8 cellular contexts compared by ENCODE assay signal in genomic region chr9:33081128-33081851, GRCh38. TPM values are rescaled to one million over a fixed set of nuclear protein-coding genes. Genes with fewer than 3 reads are reported as not detected.
A peak's percentile ranks its signal among the peaks of the same experiment; 100 is the strongest.
DNase-seq lines count a peak whose midpoint lies in the region; ATAC-seq and TF ChIP-seq lines count a peak whose summit lies in the region.

No MANE protein-coding gene starts in this region.

- DNase-seq in Right ventricle myocardium inferior (ENCODE audit: missing footprints): no peak
- no peak for DNase-seq in cardiac septum (ENCODE audit: low spot score)
- DNase-seq in NCI-H526 (lab: John Stamatoyannopoulos, UW): peak; percentile 86 to 87
- DNase-seq in activated CD4-positive, alpha-beta T cell treated with anti-CD3 and anti-CD28 coated beads, Interleukin-2, amount 10 ng/mL, durations not matched to agents 7 days and 5 days: peak; percentile 86
- DNase-seq in effector CD4-positive, alpha-beta T cell: peak; percentile 45
- peak; percentile 68 for DNase-seq in lung (ENCODE audit: low spot score)
- DNase-seq in stimulated activated CD4-positive, alpha-beta T cell treated with anti-CD3 and anti-CD28 coated beads, TNF-alpha, amount 100 ng/mL, for 48 hours (ENCODE audit: low read depth in 3 of 3): peak; percentile 39 to 49 (median 47)

- no peaks in the 10 kb centered on the region for H3K27me3 Mint-ChIP-seq in activated CD4-positive, alpha-beta T cell treated with anti-CD3 and anti-CD28 coated beads, Interleukin-2, amount 10 ng/mL, durations not matched to agents 7 days and 5 days

- 14 to 18% methylated on average over 9 of the region's 9 CpGs for WGBS in lung, 2 donors

- no peak overlapping the region for H3K27ac ChIP-seq in lung (ENCODE audit: low read depth in 1 of 2, low read length in 1 of 2)

- POLR2A ChIA-PET in activated CD4-positive, alpha-beta T cell treated with anti-CD3 and anti-CD28 coated beads, Interleukin-2, amount 10 ng/mL, durations not matched to agents 7 days and 5 days (lab: Charles Lee): no interaction called here

- no peaks in the 10 kb centered on the region for H3K9me3 Mint-ChIP-seq in activated CD4-positive, alpha-beta T cell treated with anti-CD3 and anti-CD28 coated beads, Interleukin-2, amount 10 ng/mL, durations not matched to agents 7 days and 5 days

- no peaks in the 10 kb centered on the region for H3K27me3 ChIP-seq in lung (ENCODE audit: control insufficient read depth, insufficient read depth)

- H3K36me3 ChIP-seq in lung (ENCODE audit: control insufficient read depth in 2 of 2, insufficient read depth in 2 of 2, low read length in 2 of 2): no peaks in the 10 kb centered on the region

- H3K4me3 ChIP-seq in lung: no peak overlapping the region

- CTCF ChIA-PET in activated CD4-positive, alpha-beta T cell treated with anti-CD3 and anti-CD28 coated beads, Interleukin-2, amount 10 ng/mL, durations not matched to agents 7 days and 5 days (lab: Charles Lee): interaction anchor here (0.7 to 1.3 kb wide), 2 partner anchors 90 to 145 kb away, joined by 3 to 7 read pairs; no protein-coding TSS in a partner anchor

- no peaks in the 10 kb centered on the region for H3K9me3 ChIP-seq in lung (ENCODE audit: control insufficient read depth in 2 of 2, insufficient read depth in 1 of 2, low read length in 1 of 2)

- peak; percentile 74 for TF ChIP-seq CTCF in lung (IDR thresholded peaks at IDR 0.05; ENCODE audit: control extremely low read depth, extremely low read depth)

- ATAC-seq in Right ventricle myocardium inferior: peak; percentile 56
- peak; percentile 35 for ATAC-seq in HG03442 (IDR thresholded peaks at IDR 0.05; ENCODE audit: unreplicated experiment)
- peak; percentile 73 for ATAC-seq in lung (ENCODE audit: insufficient read depth, low FRiP score)

- peaks cover 4% of the 10 kb centered on the region for H3K36me3 Mint-ChIP-seq in activated CD4-positive, alpha-beta T cell treated with anti-CD3 and anti-CD28 coated beads, Interleukin-2, amount 10 ng/mL, durations not matched to agents 7 days and 5 days (ENCODE audit: low read depth)

- peaks cover 0 to 2% of the 10 kb centered on the region in 2 donors for H3K4me1 ChIP-seq in lung (ENCODE audit: control insufficient read depth in 2 of 2, insufficient read depth in 2 of 2, low read length in 2 of 2)

- no peak overlapping the region for H3K27ac Mint-ChIP-seq in activated CD4-positive, alpha-beta T cell treated with anti-CD3 and anti-CD28 coated beads, Interleukin-2, amount 10 ng/mL, durations not matched to agents 7 days and 5 days

- no peak overlapping the region for H3K4me3 Mint-ChIP-seq in activated CD4-positive, alpha-beta T cell treated with anti-CD3 and anti-CD28 coated beads, Interleukin-2, amount 10 ng/mL, durations not matched to agents 7 days and 5 days

- H3K4me1 Mint-ChIP-seq in activated CD4-positive, alpha-beta T cell treated with anti-CD3 and anti-CD28 coated beads, Interleukin-2, amount 10 ng/mL, durations not matched to agents 7 days and 5 days: peaks cover 50% of the 10 kb centered on the region

- intact Hi-C loops in Right ventricle myocardium inferior (cut with DNase I): loop anchor here (1.0 to 2.0 kb wide), 2 partner anchors 90 to 144 kb away; no protein-coding TSS in a partner anchor
- intact Hi-C loops in cardiac septum (cut with DNase I): loop anchor here (1.0 to 5.0 kb wide), 3 partner anchors 56 to 144 kb away; partner anchors contain the start of gene B4GALT1

RNA-seq across cellular contexts. Expression of gene SMU1, which starts 4.8 kb away (rescaled TPM):
- total RNA-seq in Right ventricle myocardium inferior: 15.2 TPM
- 16.4 TPM for total RNA-seq in cardiac septum
- 10 to 100 TPM; 24.0 to 24.5 TPM for total RNA-seq in activated CD4-positive, alpha-beta T cell treated with anti-CD3 and anti-CD28 coated beads, Interleukin-2, amount 10 ng/mL, durations not matched to agents 7 days and 5 days
- 10 to 100 TPM; 17.2 to 27.4 TPM for total RNA-seq in lung
- 10 to 100 TPM in 1 of 2 donors, 1 to 10 TPM in 1; 7.3 to 12.5 TPM for polyA plus RNA-seq in lung

RNA-seq across cellular contexts. Expression of gene DNAJA1, which starts 56.2 kb away (rescaled TPM):
- total RNA-seq in Right ventricle myocardium inferior: 82.3 TPM
- total RNA-seq in cardiac septum: 87.6 TPM
- total RNA-seq in activated CD4-positive, alpha-beta T cell treated with anti-CD3 and anti-CD28 coated beads, Interleukin-2, amount 10 ng/mL, durations not matched to agents 7 days and 5 days: 100 to 1,000 TPM; 159 to 180 TPM
- 100 to 1,000 TPM in 1 of 2 donors, 10 to 100 TPM in 1; 92.5 to 117 TPM for total RNA-seq in lung
- 100 to 1,000 TPM in 1 of 2 donors, 10 to 100 TPM in 1; 51.9 to 127 TPM for polyA plus RNA-seq in lung

Comparison
In these comparisons a context has a peak if more than half of its experiments do, and no peak if none do; other contexts are left out.
1. DNase-seq: peak in NCI-H526 (2 of 2), activated CD4-positive, alpha-beta T cell treated with anti-CD3 and anti-CD28 coated beads, Interleukin-2, amount 10 ng/mL, durations not matched to agents 7 days and 5 days (single experiment), effector CD4-positive, alpha-beta T cell (single experiment), lung (single experiment) and stimulated activated CD4-positive, alpha-beta T cell treated with anti-CD3 and anti-CD28 coated beads, TNF-alpha, amount 100 ng/mL, for 48 hours (3 of 3); none in Right ventricle myocardium inferior (single experiment) and cardiac septum (single experiment).
2. Peak in every context shown above with its lines, with median percentiles within 50 percentile points of each other: ATAC-seq.